30 cellular contexts compared by ENCODE assay signal in the genomic region with DNA sequence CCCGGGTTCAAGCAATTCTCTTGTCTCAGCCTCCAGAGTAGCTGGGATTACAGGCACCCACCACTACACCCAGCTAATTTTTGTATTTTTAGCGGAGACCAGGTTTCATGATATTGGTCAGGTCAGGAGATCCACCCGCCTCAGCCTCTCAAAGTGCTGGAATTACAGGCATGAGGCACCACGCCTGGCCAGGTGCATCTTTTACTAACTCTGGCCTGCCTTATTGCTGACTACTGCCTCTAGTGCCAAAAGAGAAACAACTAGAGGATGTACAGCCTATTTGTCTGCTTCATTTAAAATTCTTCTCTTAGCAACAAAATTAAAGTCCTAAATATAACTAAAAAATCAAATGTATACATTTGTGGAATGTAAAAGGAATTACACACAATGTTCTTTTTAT.
DNase-seq lines count a peak whose midpoint lies in the region; ATAC-seq and TF ChIP-seq lines count a peak whose summit lies in the region.
"Had no signal": no experiment of that assay in that cellular context is flagged by ENCODE, and none has a peak within 500 bp of the region (broad histone marks: within the 10 kb centered on the region; RNA-seq: fewer than 3 reads in every experiment).

No MANE protein-coding gene starts in this region.

- 95% methylated on average over 4 of the region's 4 CpGs for WGBS in endodermal cell (ENCODE audit: insufficient coverage in 1 of 2, insufficient read length in 1 of 2), 2 experiments
- WGBS in sigmoid colon, 2 donors, result 75 to 82% methylated on average over 4 of the region's 4 CpGs

- no peaks in the 10 kb centered on the region for H4K20me1 ChIP-seq in PC-3 (ENCODE audit: low read length)

- H3K4me1 Mint-ChIP-seq in endodermal cell, result peaks cover 19% of the 10 kb centered on the region
- no peaks in the 10 kb centered on the region for H3K4me1 Mint-ChIP-seq in CD8-positive, alpha-beta memory T cell
- H3K4me1 Mint-ChIP-seq: stimulated activated effector memory CD8-positive, alpha-beta T cell treated with anti-CD3 and anti-CD28 coated beads, Interleukin-12 subunit alpha, Interleukin-12 subunit beta, amount 100 ng/mL, for 72 hours had no signal

- no peak overlapping the region for H3K4me2 ChIP-seq in PC-3 (ENCODE audit: low read length)

- H3K9me3 Mint-ChIP-seq in endodermal cell, result no peaks in the 10 kb centered on the region
- H3K9me3 Mint-ChIP-seq in CD8-positive, alpha-beta memory T cell, result no peaks in the 10 kb centered on the region
- H3K9me3 Mint-ChIP-seq: activated T-cell treated with anti-CD3 and anti-CD28 coated beads, Interleukin-2, amount 50 U/mL, for 72 hours; neural crest cell; stimulated activated effector memory CD8-positive, alpha-beta T cell treated with anti-CD3 and anti-CD28 coated beads, Interleukin-12 subunit alpha, Interleukin-12 subunit beta, amount 100 ng/mL, for 72 hours had no signal

- no peak for ATAC-seq in PC-3
- ATAC-seq: activated T-cell treated with anti-CD3 and anti-CD28 coated beads, Interleukin-2, amount 50 U/mL, for 72 hours; right cardiac atrium; stimulated activated effector memory CD8-positive, alpha-beta T cell treated with anti-CD3 and anti-CD28 coated beads, Interleukin-12 subunit alpha, Interleukin-12 subunit beta, amount 100 ng/mL, for 72 hours; upper lobe of right lung had no signal

- intact Hi-C loops in PC-3 (cut with micrococcal nuclease), result no loop called here
- intact Hi-C loops in sigmoid colon (cut with DNase I), result loop anchor here (5.0 kb wide), 1 partner anchor 114 kb away; the partner anchor contains the start of gene BMPR2

- TF ChIP-seq POLR2A in sigmoid colon (IDR thresholded peaks at IDR 0.05), result no peak

- H3K27me3 Mint-ChIP-seq in endodermal cell (ENCODE audit: insufficient read depth), result no peaks in the 10 kb centered on the region
- no peaks in the 10 kb centered on the region for H3K27me3 Mint-ChIP-seq in CD8-positive, alpha-beta memory T cell

- H3K79me2 ChIP-seq in PC-3 (ENCODE audit: low read length), result no peaks in the 10 kb centered on the region

- no peak overlapping the region for H2AFZ ChIP-seq in PC-3 (ENCODE audit: low read length)
- H2AFZ ChIP-seq: parathyroid adenoma had no signal

- no peaks in the 10 kb centered on the region for H3K9me2 ChIP-seq in PC-3 (replicated peaks; ENCODE audit: low read length)

- no peaks in the 10 kb centered on the region for H3K9me3 ChIP-seq in PC-3 (ENCODE audit: low read length)
- no peaks in the 10 kb centered on the region for H3K9me3 ChIP-seq in endodermal cell (ENCODE audit: control insufficient read depth, low read length)
- no peaks in the 10 kb centered on the region for H3K9me3 ChIP-seq in sigmoid colon
- H3K9me3 ChIP-seq in CD8-positive, alpha-beta memory T cell (ENCODE audit: low read length), result no peaks in the 10 kb centered on the region
- H3K9me3 ChIP-seq: BE2C, upper lobe of right lung had no signal

- H3K4me3 ChIP-seq in PC-3 (ENCODE audit: low read length) (no peak overlapping the region), endodermal cell (ENCODE audit: low read length) (no peak overlapping the region), sigmoid colon (no peak overlapping the region)
- H3K4me3 ChIP-seq in CD8-positive, alpha-beta memory T cell (ENCODE audit: low read length), result no peak overlapping the region
- H3K4me3 ChIP-seq: upper lobe of right lung had no signal

- H3K9ac ChIP-seq in PC-3 (ENCODE audit: low read length) (no peak overlapping the region), endodermal cell (ENCODE audit: extremely low read depth, low read length, poor library complexity, severe bottlenecking) (no peak overlapping the region)
- H3K9ac ChIP-seq: parathyroid adenoma had no signal

- H3K27me3 ChIP-seq in PC-3 (ENCODE audit: low read length), result no peaks in the 10 kb centered on the region
- no peaks in the 10 kb centered on the region for H3K27me3 ChIP-seq in endodermal cell (ENCODE audit: control insufficient read depth, insufficient read depth, low read length, poor library complexity, severe bottlenecking)
- H3K27me3 ChIP-seq in sigmoid colon, result no peaks in the 10 kb centered on the region
- no peaks in the 10 kb centered on the region for H3K27me3 ChIP-seq in CD8-positive, alpha-beta memory T cell (ENCODE audit: insufficient read depth, low read length, poor library complexity, severe bottlenecking)
- H3K27me3 ChIP-seq: BE2C, upper lobe of right lung had no signal

- no peak overlapping the region for H3K27ac Mint-ChIP-seq in endodermal cell
- no peak overlapping the region for H3K27ac Mint-ChIP-seq in CD8-positive, alpha-beta memory T cell
- H3K27ac Mint-ChIP-seq: activated T-cell treated with anti-CD3 and anti-CD28 coated beads, Interleukin-2, amount 50 U/mL, for 72 hours; stimulated activated effector memory CD8-positive, alpha-beta T cell treated with anti-CD3 and anti-CD28 coated beads, Interleukin-12 subunit alpha, Interleukin-12 subunit beta, amount 100 ng/mL, for 72 hours had no signal

- TF ChIP-seq CTCF in 22Rv1 (IDR thresholded peaks at IDR 0.05), result peak; percentile 41
- 0 out of 2 replicates have a peak, but pooled peaks have one; percentile 24 for TF ChIP-seq CTCF in PC-3 (conservative IDR thresholded peaks at IDR 0.05; ENCODE audit: low read depth, low read length)
- TF ChIP-seq CTCF in endodermal cell (conservative IDR thresholded peaks at IDR 0.05), result peak; percentile 37
- TF ChIP-seq CTCF in sigmoid colon (IDR thresholded peaks at IDR 0.05), result no peak

- peaks cover 23% of the 10 kb centered on the region for H3K36me3 Mint-ChIP-seq in endodermal cell (ENCODE audit: low read depth)
- peaks cover 0 to 1% (median 0%) of the 10 kb centered on the region in 3 donors for H3K36me3 Mint-ChIP-seq in CD8-positive, alpha-beta memory T cell

- DNase-seq in HCEC 1CT (peak; percentile 3), PC-3 (no peak), endodermal cell (no peak), sigmoid colon (no peak), NOMO-1 (lab: John Stamatoyannopoulos, UW; ENCODE audit: unreplicated experiment in 2 of 2) (no peak), NCI-H524 treated with DMSO at 0.1 percent for 48 hours (lab: John Stamatoyannopoulos, UW) (no peak)
- DNase-seq in CD8-positive, alpha-beta memory T cell, result no peak
- DNase-seq: activated CD4-positive, alpha-beta T cell treated with anti-CD3 and anti-CD28 coated beads, Interleukin-2, amount 50 U/mL, for 4 hours; activated CD4-positive, CD25-positive, alpha-beta regulatory T cell; activated naive CD4-positive, alpha-beta T cell; activated T-cell treated with anti-CD3 and anti-CD28 coated beads, Interleukin-2, amount 50 U/mL, for 72 hours; BE2C; DND-41; effector CD8-positive, alpha-beta T cell; erythroblast; head of caudate nucleus; NCI-H1048; NCI-H1694 treated with DMSO at 0.1 percent for 48 hours; NCI-H69; right cardiac atrium; Right ventricle myocardium superior; stimulated activated CD4-positive, alpha-beta T cell treated with anti-CD3 and anti-CD28 coated beads, Interleukin-4, amount 100 ng/mL, for 24 hours; substantia nigra; T1000; upper lobe of right lung had no signal

- no peaks in the 10 kb centered on the region for H3F3A ChIP-seq in PC-3 (ENCODE audit: low read length, unreplicated experiment)

- no TSS peak for BruUV-seq in PC-3 (replicated peaks; lab: Mats Ljungman, UMichigan)

- no peak for TF ChIP-seq EP300 in sigmoid colon (IDR thresholded peaks at IDR 0.05)

- no peak overlapping the region for H3K4me3 Mint-ChIP-seq in endodermal cell
- no peak overlapping the region for H3K4me3 Mint-ChIP-seq in CD8-positive, alpha-beta memory T cell
- H3K4me3 Mint-ChIP-seq: activated T-cell treated with anti-CD3 and anti-CD28 coated beads, Interleukin-2, amount 50 U/mL, for 72 hours; neural crest cell; stimulated activated effector memory CD8-positive, alpha-beta T cell treated with anti-CD3 and anti-CD28 coated beads, Interleukin-12 subunit alpha, Interleukin-12 subunit beta, amount 100 ng/mL, for 72 hours had no signal

- H3K4me1 ChIP-seq in PC-3 (ENCODE audit: insufficient read depth, low read length) (peaks cover 7% of the 10 kb centered on the region; the same call in 1 of the 2 replicates), endodermal cell (ENCODE audit: control insufficient read depth, insufficient read depth, low read length) (peaks cover 8% of the 10 kb centered on the region), sigmoid colon (peaks cover 0 to 19% (median 16%) of the 10 kb centered on the region in 4 donors)
- H3K4me1 ChIP-seq in CD8-positive, alpha-beta memory T cell (ENCODE audit: insufficient read depth, low read length), result no peaks in the 10 kb centered on the region
- H3K4me1 ChIP-seq: BE2C, parathyroid adenoma had no signal

- H3K36me3 ChIP-seq in PC-3 (ENCODE audit: low read depth, low read length), result no peaks in the 10 kb centered on the region
- peaks cover 70% of the 10 kb centered on the region for H3K36me3 ChIP-seq in endodermal cell (ENCODE audit: control insufficient read depth, insufficient read depth, low read length)
- H3K36me3 ChIP-seq in sigmoid colon, result no peaks in the 10 kb centered on the region
- no peaks in the 10 kb centered on the region for H3K36me3 ChIP-seq in CD8-positive, alpha-beta memory T cell (ENCODE audit: insufficient read depth, low read length)
- H3K36me3 ChIP-seq: BE2C, upper lobe of right lung had no signal

- CTCF ChIA-PET in PC-3 (lab: Charles Lee), result no interaction called here
- CTCF ChIA-PET in CD8-positive, alpha-beta memory T cell (lab: Charles Lee), result no interaction called here

- no peak overlapping the region for H3K27ac ChIP-seq in 22Rv1
- H3K27ac ChIP-seq in PC-3 (ENCODE audit: low read length), result no peak overlapping the region
- no peak overlapping the region for H3K27ac ChIP-seq in endodermal cell (ENCODE audit: low read depth, low read length)
- no peak overlapping the region for H3K27ac ChIP-seq in sigmoid colon
- H3K27ac ChIP-seq in CD8-positive, alpha-beta memory T cell (ENCODE audit: low read depth, low read length), result no peak overlapping the region
- H3K27ac ChIP-seq: HL-60, parathyroid adenoma, upper lobe of right lung had no signal

- POLR2A ChIA-PET in PC-3 (lab: Charles Lee; ENCODE audit: unreplicated experiment), result no interaction called here
- POLR2A ChIA-PET in CD8-positive, alpha-beta memory T cell (lab: Charles Lee), result no interaction called here

Comparison
In these comparisons a context has a peak if more than half of its experiments do, and no peak if none do; other contexts are left out.
1. CTCF ChIP-seq: peak in 22Rv1 (single experiment), PC-3 (single experiment) and endodermal cell (single experiment); none in sigmoid colon (0 of 4).